3 cellular contexts compared by ENCODE assay signal in the genomic region with DNA sequence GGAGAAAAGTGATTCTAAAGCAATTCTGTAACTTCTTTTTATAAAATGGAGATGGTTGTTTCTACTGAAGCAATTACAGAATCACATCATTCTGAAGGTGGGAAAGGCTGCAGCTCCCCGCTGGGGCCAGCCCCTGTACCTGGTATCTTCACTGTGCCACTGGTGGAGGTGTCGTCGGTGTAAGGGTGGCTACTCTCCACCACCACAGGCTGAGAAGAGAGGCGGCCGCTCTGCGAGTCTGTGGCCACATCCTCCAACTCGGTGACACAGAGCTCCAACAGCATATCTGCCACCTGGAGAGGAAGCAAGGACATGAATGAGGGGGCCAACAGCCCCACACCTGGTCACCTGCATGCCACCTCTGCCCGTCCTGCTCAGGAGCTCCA. TPM values are rescaled to one million over a fixed set of nuclear protein-coding genes. Genes with fewer than 3 reads are reported as not detected.
"Had no signal": no experiment of that assay in that cellular context is flagged by ENCODE, and none has a peak within 500 bp of the region (broad histone marks: within the 10 kb centered on the region; RNA-seq: fewer than 3 reads in every experiment).

No MANE protein-coding gene starts in this region.

RNA-seq across cellular contexts. Expression of a gene that starts 53.4 kb away (rescaled TPM):
- total RNA-seq: pulmonary artery endothelial cell, smooth muscle cell had no signal
- polyA plus RNA-seq: mammary epithelial cell had no signal
